ENCODE assay signal across 18 cellular contexts in the genomic region with DNA sequence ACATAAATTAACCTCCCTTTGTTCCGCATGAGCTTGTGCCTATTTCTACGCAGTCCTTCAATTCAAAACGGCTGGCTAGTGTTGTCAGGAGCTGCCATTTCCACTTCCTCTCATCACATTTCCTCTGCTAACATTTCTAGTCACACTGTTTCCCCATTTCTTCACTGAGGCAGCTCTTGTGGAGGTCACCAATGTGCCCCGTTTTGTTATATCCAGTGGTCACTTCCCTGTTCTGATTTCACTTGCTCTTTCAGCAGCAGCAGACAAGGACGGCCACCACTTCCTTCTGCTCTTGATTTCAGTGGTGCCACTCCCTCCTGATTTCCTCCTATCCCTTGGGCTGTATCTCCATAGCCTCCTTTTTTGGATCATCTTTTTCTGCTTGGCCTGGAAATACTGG.
DNase-seq lines count a peak whose midpoint lies in the region; ATAC-seq, FAIRE-seq and TF ChIP-seq lines count a peak whose summit lies in the region.
"Had no signal": no experiment of that assay in that cellular context is flagged by ENCODE, and none has a peak within 500 bp of the region (broad histone marks: within the 10 kb centered on the region; RNA-seq: fewer than 3 reads in every experiment).

No MANE protein-coding gene starts in this region.

- peak overlapping the region; percentile 66 for H2BK120ac ChIP-seq in IMR-90 (ENCODE audit: low read depth, low read length)

- no peak overlapping the region for H2BK5ac ChIP-seq in IMR-90 (ENCODE audit: low read depth, low read length, poor library complexity, severe bottlenecking)

- H3K9me3 ChIP-seq in A549 (peaks cover 15% of the 10 kb centered on the region; the same call in 2 of the 3 replicates), IMR-90 (ENCODE audit: control insufficient read depth, insufficient read depth, low read length) (no peaks in the 10 kb centered on the region), adrenal gland (replicated peaks in 1 of 3) (no peaks in the 10 kb centered on the region), right lobe of liver (no peaks in the 10 kb centered on the region)
- H3K9me3 ChIP-seq: colonic mucosa, pancreas, vagina had no signal

- H4K20me1 ChIP-seq in IMR-90 (ENCODE audit: insufficient read depth, low read length): no peaks in the 10 kb centered on the region

- peak overlapping the region; percentile 51; the same call in 1 of the 2 replicates for H4K91ac ChIP-seq in IMR-90 (ENCODE audit: insufficient read depth, low read depth, low read length)

- intact Hi-C loops in IMR-90 (cut with micrococcal nuclease): no loop called here
- intact Hi-C loops in adrenal gland (cut with DNase I): no loop called here
- intact Hi-C loops in right lobe of liver (cut with DNase I): no loop called here

- no TSS peak for BruUV-seq in IMR-90 (replicated peaks; lab: Mats Ljungman, UMichigan)

- POLR2A ChIA-PET in A549 (lab: Yijun Ruan, JAX) (no interaction called here), IMR-90 (lab: Charles Lee; ENCODE audit: unreplicated experiment) (no interaction called here)

- WGBS in A549 (ENCODE audit: missing lambda C conversion rate): 72% methylated on average over 5 of the region's 5 CpGs
- WGBS in IMR-90 (ENCODE audit: extremely low coverage in 2 of 2, insufficient read length in 1 of 2), 2 experiments: 69% methylated on average over 5 of the region's 5 CpGs; no CpG with 5 or more reads in 1 of the 2 experiments
- WGBS in adrenal gland, 4 donors: 48 to 56% (median 51%) methylated on average over 5 of the region's 5 CpGs
- WGBS in right lobe of liver (ENCODE audit: insufficient coverage, low coverage, low lambda C conversion rate, missing lambda C conversion rate): 48% methylated on average over 5 of the region's 5 CpGs

- no peak overlapping the region for H3K56ac ChIP-seq in IMR-90 (ENCODE audit: extremely low read depth, insufficient read depth, low read length)

- DNase-seq in A549 (ENCODE audit: low read depth in 1 of 2, low spot score in 1 of 2): no peak
- DNase-seq in IMR-90: no peak
- peak in 4 of 7 donors; percentile 16 to 59 (median 54) for DNase-seq in adrenal gland
- DNase-seq in right lobe of liver: no peak
- no peak for DNase-seq in NCI-H345 (lab: John Stamatoyannopoulos, UW)
- no peak for DNase-seq in NK-92 treated with Interleukin-12 subunit alpha and Interleukin-12 subunit beta, amount 100 ng/mL, for 24 hours (lab: John Stamatoyannopoulos, UW)
- DNase-seq in HCEC 1CT: no peak
- DNase-seq: activated effector memory CD4-positive, alpha-beta T cell treated with anti-CD3 and anti-CD28 coated beads, Interleukin-2, amount 50 U/mL, for 16 hours; colonic mucosa; glutamatergic neuron; KG1; NCI-H446 treated with DMSO at 0.1 percent for 48 hours; pancreas; stimulated activated naive CD8-positive, alpha-beta T cell treated with anti-CD3 and anti-CD28 coated beads, Interleukin-15, amount 100 ng/mL, for 72 hours had no signal

- TF ChIP-seq POLR2A in A549 (IDR thresholded peaks at IDR 0.05; ENCODE audit: low read length) (no peak), IMR-90 (IDR thresholded peaks at IDR 0.05; ENCODE audit: low read depth, low read length) (no peak), adrenal gland (IDR thresholded peaks at IDR 0.05) (no peak), right lobe of liver (IDR thresholded peaks at IDR 0.05) (no peak)

- H3K4me2 ChIP-seq in A549 (peak overlapping the region; percentile 13; the same call in 2 of the 3 replicates), IMR-90 (ENCODE audit: low read depth, low read length) (no peak overlapping the region)

- peaks cover 3% of the 10 kb centered on the region; the same call in 1 of the 2 replicates for H3K9me1 ChIP-seq in IMR-90 (ENCODE audit: insufficient read depth, low read length)

- H3K27me3 ChIP-seq in IMR-90 (ENCODE audit: control insufficient read depth, insufficient read depth, low read length): no peaks in the 10 kb centered on the region
- no peaks in the 10 kb centered on the region for H3K27me3 ChIP-seq in adrenal gland
- H3K27me3 ChIP-seq in right lobe of liver: no peaks in the 10 kb centered on the region
- H3K27me3 ChIP-seq: colonic mucosa, pancreas, vagina had no signal

- peak overlapping the region; percentile 77 for H2BK20ac ChIP-seq in IMR-90 (ENCODE audit: low read depth, low read length)

- no peak overlapping the region for H3K18ac ChIP-seq in IMR-90 (ENCODE audit: low read depth, low read length)

- FAIRE-seq in A549 (lab: Jason Lieb, UNC): no peak
- FAIRE-seq: GM12892, pancreas had no signal

- 0 out of 3 replicates have a peak overlapping the region, but pooled peaks have one; percentile 20 for H2BK15ac ChIP-seq in IMR-90 (ENCODE audit: low read depth, low read length)

- H2AK5ac ChIP-seq in IMR-90 (ENCODE audit: low read depth, low read length): peak overlapping the region; percentile 20; the same call in 1 of the 2 replicates

- no peak overlapping the region for H4K5ac ChIP-seq in IMR-90 (ENCODE audit: low read depth, low read length)

- H3K23ac ChIP-seq in IMR-90 (ENCODE audit: low read depth, low read length): peak overlapping the region; percentile 16; the same call in 1 of the 2 replicates

- dilution Hi-C loops in IMR-90 (cut with HindIII; ENCODE audit: low sequenced_read_pairs, unreplicated experiment): no loop called here

- H3K36me3 ChIP-seq in IMR-90 (ENCODE audit: control insufficient read depth, insufficient read depth, low read length) (no peaks in the 10 kb centered on the region), adrenal gland (replicated peaks in 1 of 2) (no peaks in the 10 kb centered on the region), right lobe of liver (no peaks in the 10 kb centered on the region)
- H3K36me3 ChIP-seq: colonic mucosa, pancreas, vagina had no signal

- peak overlapping the region; percentile 19 for H3K14ac ChIP-seq in IMR-90 (replicated peaks; ENCODE audit: low read depth, low read length)

- no peak for TF ChIP-seq RAD21 in A549 (conservative IDR thresholded peaks at IDR 0.05 in 1 of 2, IDR thresholded peaks at IDR 0.05 in 1 of 2)
- TF ChIP-seq RAD21 in IMR-90 (IDR thresholded peaks at IDR 0.05; ENCODE audit: low read length): no peak

- H2AFZ ChIP-seq in IMR-90 (replicated peaks; ENCODE audit: low read length, poor library complexity): peak overlapping the region; percentile 83

- TF ChIP-seq CTCF in A549 (IDR thresholded peaks at IDR 0.05) (no peak), IMR-90 (conservative IDR thresholded peaks at IDR 0.05; ENCODE audit: low read depth, low read length) (no peak), adrenal gland (IDR thresholded peaks at IDR 0.05) (no peak), right lobe of liver (IDR thresholded peaks at IDR 0.05) (no peak)

- H3K4me1 ChIP-seq in A549: peaks cover 25% of the 10 kb centered on the region
- H3K4me1 ChIP-seq in IMR-90 (ENCODE audit: control insufficient read depth, insufficient read depth, low read length): peaks cover 3% of the 10 kb centered on the region
- no peaks in the 10 kb centered on the region for H3K4me1 ChIP-seq in adrenal gland (replicated peaks in 1 of 2)
- H3K4me1 ChIP-seq in right lobe of liver: no peaks in the 10 kb centered on the region
- H3K4me1 ChIP-seq: colonic mucosa, pancreas had no signal

- no peak for TF ChIP-seq EP300 in A549 (IDR thresholded peaks at IDR 0.05)

- ATAC-seq in A549 (no peak), IMR-90 (ENCODE audit: low read depth) (no peak), right lobe of liver (peak; percentile 64 to 88 (median 74)), HG03521 (IDR thresholded peaks at IDR 0.05; ENCODE audit: unreplicated experiment) (no peak)
- ATAC-seq: SK-N-SH treated with all-trans-retinoic acid at 6 μM for 48 hours; stimulated activated naive CD8-positive, alpha-beta T cell treated with anti-CD3 and anti-CD28 coated beads, Interleukin-15, amount 100 ng/mL, for 72 hours had no signal

- no peaks in the 10 kb centered on the region for H3K79me1 ChIP-seq in IMR-90 (ENCODE audit: low read depth in 1 of 2, low read length in 2 of 2)

- CTCF ChIA-PET in A549 (lab: Yijun Ruan, JAX) (interaction anchor here (0.5 to 1.9 kb wide), 2 partner anchors 50 to 419 kb away, joined by 4 to 6 read pairs; no protein-coding TSS in a partner anchor), IMR-90 (lab: Yijun Ruan, JAX) (no interaction called here)

- H2AK9ac ChIP-seq in IMR-90 (replicated peaks; ENCODE audit: low read depth, low read length, poor library complexity): peak overlapping the region; percentile 51

- in situ Hi-C loops in IMR-90 (cut with MboI; ENCODE audit: low sequenced_read_pairs): no loop called here

- H3K4ac ChIP-seq in IMR-90 (ENCODE audit: low read depth, low read length): 0 out of 2 replicates have a peak overlapping the region, but pooled peaks have one; percentile 20

- H3K4me3 ChIP-seq in A549 (no peak overlapping the region), IMR-90 (ENCODE audit: insufficient read depth, low read depth, low read length) (no peak overlapping the region), adrenal gland (no peak overlapping the region), right lobe of liver (no peak overlapping the region)
- H3K4me3 ChIP-seq: colonic mucosa, pancreas, vagina had no signal

- H4K8ac ChIP-seq in IMR-90 (ENCODE audit: low read depth in 2 of 2, low read length in 2 of 2): peak overlapping the region in 1 of 2 experiments; percentile 57; a peak in 1 of 4 replicates

- no peak overlapping the region for H3K9ac ChIP-seq in IMR-90 (ENCODE audit: low read depth, low read length)

- H3K27ac ChIP-seq in A549 (peak overlapping the region; percentile 25 to 52; a peak in 5 of 6 replicates), IMR-90 (ENCODE audit: insufficient read depth, low read length) (no peak overlapping the region), adrenal gland (peak overlapping the region in 2 of 5 donors; percentile 35 to 54), right lobe of liver (no peak overlapping the region)
- H3K27ac ChIP-seq: colonic mucosa, pancreas, vagina had no signal

TF ChIP-seq in A549, 52 proteins besides CTCF, POLR2A, EP300 and RAD21 (continues in another document):
- TF ChIP-seq, protein P1, sequence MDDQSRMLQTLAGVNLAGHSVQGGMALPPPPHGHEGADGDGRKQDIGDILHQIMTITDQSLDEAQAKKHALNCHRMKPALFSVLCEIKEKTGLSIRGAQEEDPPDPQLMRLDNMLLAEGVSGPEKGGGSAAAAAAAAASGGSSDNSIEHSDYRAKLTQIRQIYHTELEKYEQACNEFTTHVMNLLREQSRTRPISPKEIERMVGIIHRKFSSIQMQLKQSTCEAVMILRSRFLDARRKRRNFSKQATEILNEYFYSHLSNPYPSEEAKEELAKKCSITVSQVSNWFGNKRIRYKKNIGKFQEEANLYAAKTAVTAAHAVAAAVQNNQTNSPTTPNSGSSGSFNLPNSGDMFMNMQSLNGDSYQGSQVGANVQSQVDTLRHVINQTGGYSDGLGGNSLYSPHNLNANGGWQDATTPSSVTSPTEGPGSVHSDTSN (IDR thresholded peaks at IDR 0.05): no peak

TF ChIP-seq in IMR-90, 13 proteins besides CTCF, POLR2A, EP300 and RAD21 (continues in another document):
- TF ChIP-seq MAFK (IDR thresholded peaks at IDR 0.05; ENCODE audit: low read depth, low read length) (no peak), RCOR1 (IDR thresholded peaks at IDR 0.05; ENCODE audit: insufficient replicate concordance, low read length) (no peak), SMC3 (IDR thresholded peaks at IDR 0.05; ENCODE audit: low read depth, low read length) (no peak), CHD1 (IDR thresholded peaks at IDR 0.05; ENCODE audit: low read depth, low read length) (no peak), BHLHE40 (IDR thresholded peaks at IDR 0.05; ENCODE audit: low read depth, low read length) (no peak)

Comparison
In these comparisons a context has a peak if more than half of its experiments do, and no peak if none do; other contexts are left out.
1. ATAC-seq: peak in right lobe of liver (4 of 4); none in A549 (0 of 2), IMR-90 (single experiment) and HG03521 (single experiment).
2. DNase-seq: peak in adrenal gland (4 of 7); none in A549 (0 of 2), IMR-90 (single experiment), right lobe of liver (0 of 3), NCI-H345 (single experiment), NK-92 treated with Interleukin-12 subunit alpha and Interleukin-12 subunit beta, amount 100 ng/mL, for 24 hours (single experiment) and HCEC 1CT (single experiment).
3. H3K27ac ChIP-seq: peak in A549 (2 of 2); none in IMR-90 (single experiment) and right lobe of liver (0 of 3).